In genomic region chr4:145881991-145882390, GRCh38 we compare ENCODE assay signal across 8 cellular contexts. TPM values are rescaled to one million over a fixed set of nuclear protein-coding genes. Genes with fewer than 3 reads are reported as not detected.
DNase-seq lines count a peak whose midpoint lies in the region; ATAC-seq, FAIRE-seq and TF ChIP-seq lines count a peak whose summit lies in the region.

No MANE protein-coding gene starts in this region.

- H3K9me3 Mint-ChIP-seq in naive thymus-derived CD8-positive, alpha-beta T cell: no peaks in the 10 kb centered on the region

- peaks cover 0 to 86% (median 27%) of the 10 kb centered on the region in 3 donors for H3K36me3 Mint-ChIP-seq in naive thymus-derived CD8-positive, alpha-beta T cell

- POLR2A ChIA-PET in naive thymus-derived CD8-positive, alpha-beta T cell (lab: Charles Lee): no interaction called here

- no peak for FAIRE-seq in frontal cortex (lab: Jason Lieb, UNC)

- H3K4me2 ChIP-seq in OCI-LY1 (ENCODE audit: low read length): peak overlapping the region; percentile 51

- peak overlapping the region in 3 of 10 donors; percentile 27 to 66 (median 35) for H3K27ac Mint-ChIP-seq in naive thymus-derived CD8-positive, alpha-beta T cell

- H3K4me3 ChIP-seq in OCI-LY1 (ENCODE audit: low read depth, low read length, poor library complexity, severe bottlenecking): peak overlapping the region; percentile 23
- H3K4me3 ChIP-seq in mucosa of descending colon: no peak overlapping the region

- no peaks in the 10 kb centered on the region for H3K9me3 ChIP-seq in OCI-LY1 (ENCODE audit: low read length)
- H3K9me3 ChIP-seq in mucosa of descending colon: no peaks in the 10 kb centered on the region

- H3K9me2 ChIP-seq in OCI-LY1 (ENCODE audit: low read depth, low read length): no peaks in the 10 kb centered on the region

- peak overlapping the region; percentile 48 for H3K27ac ChIP-seq in OCI-LY1 (ENCODE audit: low read depth, low read length, poor library complexity, severe bottlenecking)

- no peak overlapping the region for H2AFZ ChIP-seq in OCI-LY1 (ENCODE audit: low read length)

- H3F3A ChIP-seq in OCI-LY1 (ENCODE audit: insufficient read depth, low read length): no peaks in the 10 kb centered on the region

- peak; percentile 78 to 85 (median 84) for DNase-seq in mucosa of descending colon
- DNase-seq in frontal cortex (ENCODE audit: low spot score in 2 of 2): no peak
- no peak for DNase-seq in NCI-H524 treated with DMSO at 0.1 percent for 48 hours (lab: John Stamatoyannopoulos, UW)
- DNase-seq in epidermal melanocyte (ENCODE audit: insufficient read length, low spot score): no peak
- DNase-seq in naive thymus-derived CD8-positive, alpha-beta T cell: no peak

- peak overlapping the region; percentile 27; the same call in 1 of the 2 replicates for H3K9ac ChIP-seq in OCI-LY1 (ENCODE audit: low read length)

- TF ChIP-seq CTCF in OCI-LY1 (IDR thresholded peaks at IDR 0.05; ENCODE audit: low read length): no peak
- no peak for TF ChIP-seq CTCF in mucosa of descending colon (IDR thresholded peaks at IDR 0.05)

- H3K79me2 ChIP-seq in OCI-LY1 (ENCODE audit: insufficient read depth, low read length): 0 out of 2 replicates have a peak, but pooled peaks cover 2% of the 10 kb centered on the region

- H3K4me1 Mint-ChIP-seq in naive thymus-derived CD8-positive, alpha-beta T cell: peaks cover 25 to 59% (median 38%) of the 10 kb centered on the region in 4 donors

- peaks cover 37% of the 10 kb centered on the region for H3K4me1 ChIP-seq in OCI-LY1 (ENCODE audit: insufficient read depth, low read length, severe bottlenecking)
- peaks cover 5% of the 10 kb centered on the region for H3K4me1 ChIP-seq in mucosa of descending colon (ENCODE audit: low read depth)

- no peaks in the 10 kb centered on the region for H3K27me3 ChIP-seq in OCI-LY1 (ENCODE audit: insufficient read depth, low read length)

- H4K20me1 ChIP-seq in OCI-LY1 (ENCODE audit: insufficient read depth, low read length): no peaks in the 10 kb centered on the region

- H3K27me3 Mint-ChIP-seq in naive thymus-derived CD8-positive, alpha-beta T cell: no peaks in the 10 kb centered on the region

- intact Hi-C loops in mucosa of descending colon (cut with DNase I, micrococcal nuclease): no loop called here

- H3K36me3 ChIP-seq in OCI-LY1 (ENCODE audit: insufficient read depth, low read length): peaks cover 57% of the 10 kb centered on the region
- H3K36me3 ChIP-seq in mucosa of descending colon (ENCODE audit: low read depth): no peaks in the 10 kb centered on the region

- no peak overlapping the region for H3K4me3 Mint-ChIP-seq in naive thymus-derived CD8-positive, alpha-beta T cell

- peak; percentile 45 for ATAC-seq in GM18861 (IDR thresholded peaks at IDR 0.05; ENCODE audit: unreplicated experiment)
- ATAC-seq in HG02981 (IDR thresholded peaks at IDR 0.05; ENCODE audit: unreplicated experiment): peak; percentile 50
- peak; percentile 99 for ATAC-seq in mucosa of descending colon
- ATAC-seq in naive thymus-derived CD8-positive, alpha-beta T cell: no peak

RNA-seq across cellular contexts. Expression of gene ZNF827, which starts 56.6 kb away (rescaled TPM):
- total RNA-seq in mucosa of descending colon: 10 to 100 TPM; 21.9 to 37.4 (median 29.7) TPM
- total RNA-seq in frontal cortex: 21.2 TPM
- total RNA-seq in naive thymus-derived CD8-positive, alpha-beta T cell: 10 to 100 TPM; 39.8 to 41.4 TPM
- 1 to 10 TPM; 3.7 to 9.0 (median 7.1) TPM for polyA plus RNA-seq in naive thymus-derived CD8-positive, alpha-beta T cell

Comparison
In these comparisons a context has a peak if more than half of its experiments do, and no peak if none do; other contexts are left out.
1. ATAC-seq: peak in GM18861 (single experiment), HG02981 (single experiment) and mucosa of descending colon (single experiment); none in naive thymus-derived CD8-positive, alpha-beta T cell (0 of 2).
2. DNase-seq: peak in mucosa of descending colon (3 of 3); none in frontal cortex (0 of 2), NCI-H524 treated with DMSO at 0.1 percent for 48 hours (single experiment), epidermal melanocyte (single experiment) and naive thymus-derived CD8-positive, alpha-beta T cell (0 of 10).